In genomic region chr7:151724250-151724915, GRCh38 we compare ENCODE assay signal across 19 cellular contexts.
DNase-seq lines count a peak whose midpoint lies in the region; ATAC-seq lines count a peak whose summit lies in the region.
"Had no signal": no experiment of that assay in that cellular context is flagged by ENCODE, and none has a peak within 500 bp of the region (broad histone marks: within the 10 kb centered on the region; RNA-seq: fewer than 3 reads in every experiment).

No MANE protein-coding gene starts in this region.

- no peaks in the 10 kb centered on the region for H3K9me3 Mint-ChIP-seq in stimulated activated effector memory CD8-positive, alpha-beta T cell treated with anti-CD3 and anti-CD28 coated beads, Interleukin-12 subunit alpha, Interleukin-12 subunit beta, amount 100 ng/mL, for 72 hours
- H3K9me3 Mint-ChIP-seq in natural killer cell treated with Interleukin-12 subunit alpha and Interleukin-12 subunit beta and Interleukin-15 and Interleukin-18, amount 100 ng/mL, for 72 hours, result no peaks in the 10 kb centered on the region
- H3K9me3 Mint-ChIP-seq: CD8-positive, alpha-beta T cell; IgD-negative memory B cell had no signal

- H3K4me2 ChIP-seq in BLaER1 treated with 17β-estradiol and CSF1 and Interleukin-3, amounts not matched to agents 10 nM and 100 nM, result peak overlapping the region; percentile 66 to 98 (median 94)
- peak overlapping the region; percentile 75 for H3K4me2 ChIP-seq in Karpas-422 (ENCODE audit: low read depth, low read length, poor library complexity, severe bottlenecking)

- intact Hi-C loops in right cardiac atrium (cut with DNase I), result no loop called here

- no peaks in the 10 kb centered on the region for H3K27me3 ChIP-seq in BLaER1 treated with 17β-estradiol and CSF1 and Interleukin-3, amounts not matched to agents 10 nM and 100 nM
- no peaks in the 10 kb centered on the region for H3K27me3 ChIP-seq in Karpas-422 (ENCODE audit: low read length)
- H3K27me3 ChIP-seq in right cardiac atrium (ENCODE audit: control insufficient read depth, insufficient read depth), result no peaks in the 10 kb centered on the region
- H3K27me3 ChIP-seq: SJCRH30 had no signal

- H3K36me3 ChIP-seq in BLaER1 treated with 17β-estradiol and CSF1 and Interleukin-3, amounts not matched to agents 10 nM and 100 nM, result no peaks in the 10 kb centered on the region
- no peaks in the 10 kb centered on the region for H3K36me3 ChIP-seq in Karpas-422 (ENCODE audit: insufficient read depth, low read length)
- H3K36me3 ChIP-seq: SJCRH30 had no signal

- no peak overlapping the region for H3K4me3 ChIP-seq in BLaER1 treated with 17β-estradiol and CSF1 and Interleukin-3, amounts not matched to agents 10 nM and 100 nM
- peak overlapping the region; percentile 22; the same call in 1 of the 2 replicates for H3K4me3 ChIP-seq in Karpas-422 (ENCODE audit: low read length)
- H3K4me3 ChIP-seq in right cardiac atrium (ENCODE audit: low read length), result no peak overlapping the region
- H3K4me3 ChIP-seq: SJCRH30 had no signal

- DNase-seq in Karpas-422 (peak; percentile 65), right cardiac atrium (peak in 1 of 3 donors; percentile 33), COLO829 (ENCODE audit: low spot score) (no peak), NOMO-1 treated with dmso at 0.1 percent for 144 hours (lab: John Stamatoyannopoulos, UW; ENCODE audit: unreplicated experiment) (no peak)
- no peak for DNase-seq in stimulated activated effector memory CD8-positive, alpha-beta T cell treated with anti-CD3 and anti-CD28 coated beads, Interleukin-12 subunit alpha, Interleukin-12 subunit beta, amount 100 ng/mL, for 72 hours (ENCODE audit: low spot score in 2 of 2)
- no peak for DNase-seq in natural killer cell treated with Interleukin-12 subunit alpha and Interleukin-12 subunit beta and Interleukin-15 and Interleukin-18, amount 100 ng/mL, for 72 hours (ENCODE audit: low spot score)
- DNase-seq: C1 segment of cervical spinal cord; CD8-positive, alpha-beta T cell; GDM1; GOT3; HCEC 1CT; NCI-H1694 treated with DMSO at 0.1 percent for 48 hours; NCI-H2081 treated with DMSO at 0.1 percent for 48 hours; NCI-H774; NK-92 treated with Interleukin-12 subunit alpha and Interleukin-12 subunit beta, amount 100 ng/mL, for 24 hours; SJCRH30 had no signal

- WGBS in right cardiac atrium, result 75% methylated on average over 29 of the region's 29 CpGs

- H3K36me3 Mint-ChIP-seq in stimulated activated effector memory CD8-positive, alpha-beta T cell treated with anti-CD3 and anti-CD28 coated beads, Interleukin-12 subunit alpha, Interleukin-12 subunit beta, amount 100 ng/mL, for 72 hours, result no peaks in the 10 kb centered on the region
- H3K36me3 Mint-ChIP-seq in natural killer cell treated with Interleukin-12 subunit alpha and Interleukin-12 subunit beta and Interleukin-15 and Interleukin-18, amount 100 ng/mL, for 72 hours, result no peaks in the 10 kb centered on the region

- H3K27ac ChIP-seq in BLaER1 treated with 17β-estradiol and CSF1 and Interleukin-3, amounts not matched to agents 10 nM and 100 nM, result peak overlapping the region in 9 of 11 experiments; percentile 11 to 82 (median 62); a peak in 16 of 22 replicates
- H3K27ac ChIP-seq in Karpas-422 (ENCODE audit: low read length), result peak overlapping the region; percentile 95; the same call in 1 of the 2 replicates
- H3K27ac ChIP-seq in right cardiac atrium (ENCODE audit: low read length), result peak overlapping the region; percentile 73
- H3K27ac ChIP-seq: SJCRH30 had no signal

- H3K4me3 Mint-ChIP-seq in stimulated activated effector memory CD8-positive, alpha-beta T cell treated with anti-CD3 and anti-CD28 coated beads, Interleukin-12 subunit alpha, Interleukin-12 subunit beta, amount 100 ng/mL, for 72 hours, result no peak overlapping the region
- no peak overlapping the region for H3K4me3 Mint-ChIP-seq in natural killer cell treated with Interleukin-12 subunit alpha and Interleukin-12 subunit beta and Interleukin-15 and Interleukin-18, amount 100 ng/mL, for 72 hours
- H3K4me3 Mint-ChIP-seq: CD8-positive, alpha-beta T cell had no signal

- H4K20me1 ChIP-seq in BLaER1 treated with 17β-estradiol and CSF1 and Interleukin-3, amounts not matched to agents 10 nM and 100 nM, result peaks cover 0 to 44% (median 0%) of the 10 kb centered on the region in 11 experiments; a peak in 5 of 22 replicates
- no peaks in the 10 kb centered on the region; the same call in 1 of the 2 replicates for H4K20me1 ChIP-seq in Karpas-422 (ENCODE audit: insufficient read depth, low read depth, low read length)

- H3K79me2 ChIP-seq in Karpas-422 (ENCODE audit: low read length), result no peaks in the 10 kb centered on the region

- peak overlapping the region; percentile 14 for H3K27ac Mint-ChIP-seq in stimulated activated effector memory CD8-positive, alpha-beta T cell treated with anti-CD3 and anti-CD28 coated beads, Interleukin-12 subunit alpha, Interleukin-12 subunit beta, amount 100 ng/mL, for 72 hours
- H3K27ac Mint-ChIP-seq in natural killer cell treated with Interleukin-12 subunit alpha and Interleukin-12 subunit beta and Interleukin-15 and Interleukin-18, amount 100 ng/mL, for 72 hours, result no peak overlapping the region
- H3K27ac Mint-ChIP-seq: CD8-positive, alpha-beta T cell had no signal

- no peaks in the 10 kb centered on the region for H3K27me3 Mint-ChIP-seq in natural killer cell treated with Interleukin-12 subunit alpha and Interleukin-12 subunit beta and Interleukin-15 and Interleukin-18, amount 100 ng/mL, for 72 hours
- H3K27me3 Mint-ChIP-seq: IgD-negative memory B cell had no signal

- peaks cover 25% of the 10 kb centered on the region for H3K4me1 Mint-ChIP-seq in stimulated activated effector memory CD8-positive, alpha-beta T cell treated with anti-CD3 and anti-CD28 coated beads, Interleukin-12 subunit alpha, Interleukin-12 subunit beta, amount 100 ng/mL, for 72 hours
- peaks cover 0 to 8% of the 10 kb centered on the region in 2 donors for H3K4me1 Mint-ChIP-seq in natural killer cell treated with Interleukin-12 subunit alpha and Interleukin-12 subunit beta and Interleukin-15 and Interleukin-18, amount 100 ng/mL, for 72 hours (ENCODE audit: low read depth in 2 of 2)

- H3K9me3 ChIP-seq in BLaER1 treated with 17β-estradiol and CSF1 and Interleukin-3, amounts not matched to agents 10 nM and 100 nM (replicated peaks in 1 of 11), result no peaks in the 10 kb centered on the region
- H3K9me3 ChIP-seq in Karpas-422 (ENCODE audit: low read length), result no peaks in the 10 kb centered on the region
- no peaks in the 10 kb centered on the region for H3K9me3 ChIP-seq in right cardiac atrium (ENCODE audit: control insufficient read depth, low read length)
- H3K9me3 ChIP-seq: SJCRH30 had no signal

- H3K4me1 ChIP-seq in BLaER1 treated with 17β-estradiol and CSF1 and Interleukin-3, amounts not matched to agents 10 nM and 100 nM, result peaks cover 40 to 96% (median 80%) of the 10 kb centered on the region in 10 experiments
- H3K4me1 ChIP-seq in Karpas-422 (ENCODE audit: low read length) (peaks cover 72% of the 10 kb centered on the region), right cardiac atrium (ENCODE audit: control insufficient read depth, insufficient read depth, low read length) (peaks cover 7% of the 10 kb centered on the region)

- H3K9ac ChIP-seq in BLaER1 treated with 17β-estradiol and CSF1 and Interleukin-3, amounts not matched to agents 10 nM and 100 nM, result peak overlapping the region in 4 of 11 experiments; percentile 28 to 47 (median 42); a peak in 4 of 22 replicates
- peak overlapping the region; percentile 24; the same call in 1 of the 2 replicates for H3K9ac ChIP-seq in Karpas-422 (ENCODE audit: low read length)

- ATAC-seq in right cardiac atrium, result no peak
- no peak for ATAC-seq in stimulated activated effector memory CD8-positive, alpha-beta T cell treated with anti-CD3 and anti-CD28 coated beads, Interleukin-12 subunit alpha, Interleukin-12 subunit beta, amount 100 ng/mL, for 72 hours
- no peak for ATAC-seq in natural killer cell treated with Interleukin-12 subunit alpha and Interleukin-12 subunit beta and Interleukin-15 and Interleukin-18, amount 100 ng/mL, for 72 hours
- ATAC-seq: CD8-positive, alpha-beta T cell; Panc1 had no signal

- no peaks in the 10 kb centered on the region for H3K9me2 ChIP-seq in Karpas-422 (replicated peaks; ENCODE audit: insufficient read depth, low read length)

- no peak overlapping the region for H2AFZ ChIP-seq in Karpas-422 (ENCODE audit: low read length)
